Comparison of ENCODE assay signal across 6 cellular contexts in the genomic region with DNA sequence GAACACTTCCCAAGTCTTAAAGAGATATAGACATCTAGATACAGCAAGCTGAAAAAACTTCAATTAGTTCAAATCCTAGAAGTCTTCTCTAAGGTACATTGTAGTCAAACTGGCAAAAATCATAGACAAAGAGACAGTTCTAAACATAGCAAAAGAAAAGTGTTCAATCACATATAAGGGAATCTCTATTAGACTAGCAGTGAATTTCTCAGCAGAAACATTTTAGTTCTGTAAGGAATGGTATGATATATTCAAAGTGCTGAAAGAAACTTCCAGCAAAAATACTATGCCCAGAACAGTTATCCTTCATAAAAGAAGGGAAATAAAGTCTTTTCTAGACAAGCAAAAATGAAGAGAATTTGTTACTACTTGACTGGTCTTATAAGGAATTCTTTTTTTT.
"Had no signal": no experiment of that assay in that cellular context is flagged by ENCODE, and none has a peak within 500 bp of the region (broad histone marks: within the 10 kb centered on the region; RNA-seq: fewer than 3 reads in every experiment).

No MANE protein-coding gene starts in this region.

- ATAC-seq: HepG2 had no signal

- H3K27ac ChIP-seq: HL-60 had no signal

- FAIRE-seq: HepG2, HTR-8/SVneo had no signal

- DNase-seq: IMR-90, KBM-7, KG1 had no signal
